In genomic region chr20:50416269-50416863, GRCh38 we compare ENCODE assay signal across 1 cellular context.
A peak's percentile ranks its signal among the peaks of the same experiment; 100 is the strongest.
TF ChIP-seq lines count a peak whose summit lies in the region.

No MANE protein-coding gene starts in this region.

TF ChIP-seq in HepG2, 621 proteins besides CTCF, POLR2A, EP300 and RAD21 (continued from another document and continues in another):
- TF ChIP-seq, protein P1, sequence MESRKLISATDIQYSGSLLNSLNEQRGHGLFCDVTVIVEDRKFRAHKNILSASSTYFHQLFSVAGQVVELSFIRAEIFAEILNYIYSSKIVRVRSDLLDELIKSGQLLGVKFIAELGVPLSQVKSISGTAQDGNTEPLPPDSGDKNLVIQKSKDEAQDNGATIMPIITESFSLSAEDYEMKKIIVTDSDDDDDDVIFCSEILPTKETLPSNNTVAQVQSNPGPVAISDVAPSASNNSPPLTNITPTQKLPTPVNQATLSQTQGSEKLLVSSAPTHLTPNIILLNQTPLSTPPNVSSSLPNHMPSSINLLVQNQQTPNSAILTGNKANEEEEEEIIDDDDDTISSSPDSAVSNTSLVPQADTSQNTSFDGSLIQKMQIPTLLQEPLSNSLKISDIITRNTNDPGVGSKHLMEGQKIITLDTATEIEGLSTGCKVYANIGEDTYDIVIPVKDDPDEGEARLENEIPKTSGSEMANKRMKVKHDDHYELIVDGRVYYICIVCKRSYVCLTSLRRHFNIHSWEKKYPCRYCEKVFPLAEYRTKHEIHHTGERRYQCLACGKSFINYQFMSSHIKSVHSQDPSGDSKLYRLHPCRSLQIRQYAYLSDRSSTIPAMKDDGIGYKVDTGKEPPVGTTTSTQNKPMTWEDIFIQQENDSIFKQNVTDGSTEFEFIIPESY (CRISPR knock-in tag; IDR thresholded peaks at IDR 0.05) = 0 out of 2 replicates have a peak, but pooled peaks have one; percentile 19
- TF ChIP-seq NFKBIZ (CRISPR knock-in tag; IDR thresholded peaks at IDR 0.05) (no peak), ZNF563 (CRISPR knock-in tag; IDR thresholded peaks at IDR 0.05) (no peak), ZNF546 (CRISPR knock-in tag; conservative IDR thresholded peaks at IDR 0.05) (no peak), ZNF430 (CRISPR knock-in tag; IDR thresholded peaks at IDR 0.05) (0 out of 2 replicates have a peak, but pooled peaks have one; percentile 27), ZMYM2 (CRISPR knock-in tag; IDR thresholded peaks at IDR 0.05) (no peak; the same call in 1 of the 2 replicates), ZNF274 (CRISPR knock-in tag; IDR thresholded peaks at IDR 0.05) (peak; percentile 14; the same call in 1 of the 2 replicates), ZNF75D (CRISPR knock-in tag; IDR thresholded peaks at IDR 0.05; ENCODE audit: borderline replicate concordance) (0 out of 2 replicates have a peak, but pooled peaks have one; percentile 24), ZNF678 (CRISPR knock-in tag; IDR thresholded peaks at IDR 0.05) (no peak), ZNF891 (CRISPR knock-in tag; IDR thresholded peaks at IDR 0.05) (0 out of 2 replicates have a peak, but pooled peaks have one; percentile 19), ZNF180 (CRISPR knock-in tag; IDR thresholded peaks at IDR 0.05; ENCODE audit: borderline replicate concordance, low read depth) (no peak), NFIC (IDR thresholded peaks at IDR 0.05; ENCODE audit: low read length) (no peak), ZFY (CRISPR knock-in tag; IDR thresholded peaks at IDR 0.05) (no peak), SP2 (CRISPR knock-in tag; IDR thresholded peaks at IDR 0.05) (no peak), NR3C1 (CRISPR knock-in tag; IDR thresholded peaks at IDR 0.05) (no peak), MTF1 (CRISPR knock-in tag; IDR thresholded peaks at IDR 0.05) (no peak), ZNF407 (CRISPR knock-in tag; IDR thresholded peaks at IDR 0.05; ENCODE audit: not compliant biosample characterization) (no peak), ZNF839 (CRISPR knock-in tag; IDR thresholded peaks at IDR 0.05; ENCODE audit: borderline replicate concordance) (no peak), TCF7 (IDR thresholded peaks at IDR 0.05; ENCODE audit: low read depth) (no peak), ZNF224 (CRISPR knock-in tag; IDR thresholded peaks at IDR 0.05) (peak; percentile 69), ZBTB1 (CRISPR knock-in tag; IDR thresholded peaks at IDR 0.05; ENCODE audit: borderline replicate concordance) (no peak), PHF21A (CRISPR knock-in tag; IDR thresholded peaks at IDR 0.05) (no peak), SIN3A (IDR thresholded peaks at IDR 0.05; ENCODE audit: borderline replicate concordance, low read depth, low read length) (no peak), CBX5 (CRISPR knock-in tag; IDR thresholded peaks at IDR 0.05; ENCODE audit: borderline replicate concordance) (no peak), NRL (CRISPR knock-in tag; IDR thresholded peaks at IDR 0.05; ENCODE audit: borderline replicate concordance) (peak; percentile 55; the same call in 1 of the 2 replicates), ZNF768 (CRISPR knock-in tag; IDR thresholded peaks at IDR 0.05) (no peak), SP140L (CRISPR knock-in tag; IDR thresholded peaks at IDR 0.05; ENCODE audit: borderline replicate concordance) (no peak), MBNL3 (CRISPR knock-in tag; conservative IDR thresholded peaks at IDR 0.05) (no peak), ETS1 (CRISPR knock-in tag; IDR thresholded peaks at IDR 0.05) (no peak), ZNF616 (CRISPR knock-in tag; IDR thresholded peaks at IDR 0.05; ENCODE audit: low read depth) (0 out of 2 replicates have a peak, but pooled peaks have one; percentile 59), ZBTB20 (CRISPR knock-in tag; IDR thresholded peaks at IDR 0.05; ENCODE audit: borderline replicate concordance, low read depth) (no peak), FOXP4 (CRISPR knock-in tag; IDR thresholded peaks at IDR 0.05) (no peak), SP5 (CRISPR knock-in tag; IDR thresholded peaks at IDR 0.05; ENCODE audit: borderline replicate concordance, low read depth) (no peak)
- TF ChIP-seq, protein P2, sequence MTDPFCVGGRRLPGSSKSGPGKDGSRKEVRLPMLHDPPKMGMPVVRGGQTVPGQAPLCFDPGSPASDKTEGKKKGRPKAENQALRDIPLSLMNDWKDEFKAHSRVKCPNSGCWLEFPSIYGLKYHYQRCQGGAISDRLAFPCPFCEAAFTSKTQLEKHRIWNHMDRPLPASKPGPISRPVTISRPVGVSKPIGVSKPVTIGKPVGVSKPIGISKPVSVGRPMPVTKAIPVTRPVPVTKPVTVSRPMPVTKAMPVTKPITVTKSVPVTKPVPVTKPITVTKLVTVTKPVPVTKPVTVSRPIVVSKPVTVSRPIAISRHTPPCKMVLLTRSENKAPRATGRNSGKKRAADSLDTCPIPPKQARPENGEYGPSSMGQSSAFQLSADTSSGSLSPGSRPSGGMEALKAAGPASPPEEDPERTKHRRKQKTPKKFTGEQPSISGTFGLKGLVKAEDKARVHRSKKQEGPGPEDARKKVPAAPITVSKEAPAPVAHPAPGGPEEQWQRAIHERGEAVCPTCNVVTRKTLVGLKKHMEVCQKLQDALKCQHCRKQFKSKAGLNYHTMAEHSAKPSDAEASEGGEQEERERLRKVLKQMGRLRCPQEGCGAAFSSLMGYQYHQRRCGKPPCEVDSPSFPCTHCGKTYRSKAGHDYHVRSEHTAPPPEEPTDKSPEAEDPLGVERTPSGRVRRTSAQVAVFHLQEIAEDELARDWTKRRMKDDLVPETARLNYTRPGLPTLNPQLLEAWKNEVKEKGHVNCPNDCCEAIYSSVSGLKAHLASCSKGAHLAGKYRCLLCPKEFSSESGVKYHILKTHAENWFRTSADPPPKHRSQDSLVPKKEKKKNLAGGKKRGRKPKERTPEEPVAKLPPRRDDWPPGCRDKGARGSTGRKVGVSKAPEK (CRISPR knock-in tag; IDR thresholded peaks at IDR 0.05; ENCODE audit: borderline replicate concordance) = 0 out of 2 replicates have a peak, but pooled peaks have one; percentile 5
- TF ChIP-seq, protein P3, sequence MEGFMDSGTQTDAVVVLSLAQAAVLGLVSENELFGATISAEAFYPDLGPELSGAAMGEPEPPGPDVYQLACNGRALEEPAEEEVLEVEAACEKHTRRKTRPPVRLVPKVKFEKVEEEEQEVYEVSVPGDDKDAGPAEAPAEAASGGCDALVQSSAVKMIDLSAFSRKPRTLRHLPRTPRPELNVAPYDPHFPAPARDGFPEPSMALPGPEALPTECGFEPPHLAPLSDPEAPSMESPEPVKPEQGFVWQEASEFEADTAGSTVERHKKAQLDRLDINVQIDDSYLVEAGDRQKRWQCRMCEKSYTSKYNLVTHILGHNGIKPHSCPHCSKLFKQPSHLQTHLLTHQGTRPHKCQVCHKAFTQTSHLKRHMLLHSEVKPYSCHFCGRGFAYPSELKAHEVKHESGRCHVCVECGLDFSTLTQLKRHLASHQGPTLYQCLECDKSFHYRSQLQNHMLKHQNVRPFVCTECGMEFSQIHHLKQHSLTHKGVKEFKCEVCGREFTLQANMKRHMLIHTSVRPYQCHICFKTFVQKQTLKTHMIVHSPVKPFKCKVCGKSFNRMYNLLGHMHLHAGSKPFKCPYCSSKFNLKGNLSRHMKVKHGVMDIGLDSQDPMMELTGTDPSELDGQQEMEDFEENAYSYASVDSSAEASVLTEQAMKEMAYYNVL (CRISPR knock-in tag; IDR thresholded peaks at IDR 0.05; ENCODE audit: borderline replicate concordance) = no peak
- TF ChIP-seq, protein P4, sequence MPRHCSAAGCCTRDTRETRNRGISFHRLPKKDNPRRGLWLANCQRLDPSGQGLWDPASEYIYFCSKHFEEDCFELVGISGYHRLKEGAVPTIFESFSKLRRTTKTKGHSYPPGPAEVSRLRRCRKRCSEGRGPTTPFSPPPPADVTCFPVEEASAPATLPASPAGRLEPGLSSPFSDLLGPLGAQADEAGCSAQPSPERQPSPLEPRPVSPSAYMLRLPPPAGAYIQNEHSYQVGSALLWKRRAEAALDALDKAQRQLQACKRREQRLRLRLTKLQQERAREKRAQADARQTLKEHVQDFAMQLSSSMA (CRISPR knock-in tag; IDR thresholded peaks at IDR 0.05) = peak; percentile 52; the same call in 1 of the 2 replicates
